10 cellular contexts compared by ENCODE assay signal in genomic region chr13:59771272-59771671, GRCh38.
DNase-seq lines count a peak whose midpoint lies in the region; ATAC-seq, FAIRE-seq and TF ChIP-seq lines count a peak whose summit lies in the region.
"Had no signal": no experiment of that assay in that cellular context is flagged by ENCODE, and none has a peak within 500 bp of the region (broad histone marks: within the 10 kb centered on the region; RNA-seq: fewer than 3 reads in every experiment).

No MANE protein-coding gene starts in this region.

- H3K9me3 ChIP-seq in BE2C = no peaks in the 10 kb centered on the region

- ATAC-seq in HG02885 (IDR thresholded peaks at IDR 0.05; ENCODE audit: poor library complexity, unreplicated experiment) (no peak), sciatic nerve (no peak)

- H3K4me3 ChIP-seq in BE2C (ENCODE audit: low read depth, low read length) = no peak overlapping the region
- no peak overlapping the region for H3K4me3 ChIP-seq in HFF-Myc (replicated peaks; ENCODE audit: low read depth, low read length)
- no peak overlapping the region for H3K4me3 ChIP-seq in WI38 (ENCODE audit: low read depth, low read length)

- peaks cover 8% of the 10 kb centered on the region for H3K4me1 ChIP-seq in BE2C

- H3K27me3 ChIP-seq in BE2C = no peaks in the 10 kb centered on the region

- no peak for FAIRE-seq in urothelium cell line (lab: Jason Lieb, UNC)

- TF ChIP-seq CTCF in BE2C (IDR thresholded peaks at IDR 0.05; ENCODE audit: low read depth, low read length) = peak; percentile 82
- peak; percentile 57 for TF ChIP-seq CTCF in HFF-Myc (IDR thresholded peaks at IDR 0.05; ENCODE audit: low read depth, low read length, missing control alignments)
- TF ChIP-seq CTCF in WI38 (IDR thresholded peaks at IDR 0.05; ENCODE audit: low read depth, low read length) = peak; percentile 46

- H3K36me3 ChIP-seq in BE2C = no peaks in the 10 kb centered on the region

- intact Hi-C loops in sciatic nerve (cut with DNase I) = no loop called here

- DNase-seq in BE2C (no peak), HFF-Myc (ENCODE audit: extremely low read depth, low read depth) (no peak), left kidney (ENCODE audit: low read depth, low spot score) (peak; percentile 20), urothelium cell line (ENCODE audit: low spot score) (no peak), DMS153 (lab: John Stamatoyannopoulos, UW) (no peak), sciatic nerve (ENCODE audit: low spot score) (no peak)
- DNase-seq: amniotic stem cell; stimulated activated CD8-positive, alpha-beta memory T cell treated with anti-CD3 and anti-CD28 coated beads, Interleukin-4, amount 100 ng/mL, for 48 hours had no signal
